In genomic region chr2:12442627-12442928, GRCh38 we compare ENCODE assay signal across 16 cellular contexts.
DNase-seq lines count a peak whose midpoint lies in the region; ATAC-seq and TF ChIP-seq lines count a peak whose summit lies in the region.
"Had no signal": no experiment of that assay in that cellular context is flagged by ENCODE, and none has a peak within 500 bp of the region (broad histone marks: within the 10 kb centered on the region; RNA-seq: fewer than 3 reads in every experiment).

No MANE protein-coding gene starts in this region.

- H2BK5ac ChIP-seq in mesenchymal stem cell (ENCODE audit: low read depth, low read length, poor library complexity, severe bottlenecking), result no peak overlapping the region

- no peak for TF ChIP-seq CTCF in BJ (IDR thresholded peaks at IDR 0.05; ENCODE audit: insufficient read depth, low read depth, low read length)

- H3K4me3 ChIP-seq in BJ (ENCODE audit: low read depth, low read length) (no peak overlapping the region), mesenchymal stem cell (ENCODE audit: insufficient read depth in 1 of 2, low read depth in 1 of 2, low read length in 2 of 2) (no peak overlapping the region)
- H3K4me3 ChIP-seq: BLaER1, breast epithelium, sigmoid colon had no signal

- H3K4me1 Mint-ChIP-seq in activated T-helper 17 cell treated with anti-CD3 and anti-CD28 coated beads, Interleukin-2, amount 50 U/mL, for 72 hours, result peaks cover 23% of the 10 kb centered on the region

- H4K8ac ChIP-seq in mesenchymal stem cell (ENCODE audit: low read length), result no peak overlapping the region

- H3K18ac ChIP-seq in mesenchymal stem cell (ENCODE audit: low read depth in 1 of 2, low read length in 2 of 2), result no peak overlapping the region

- no peak overlapping the region for H3K4me2 ChIP-seq in mesenchymal stem cell (ENCODE audit: low read length, poor library complexity, severe bottlenecking)
- H3K4me2 ChIP-seq: BLaER1 had no signal

- POLR2A ChIA-PET in BJ (lab: Charles Lee), result no interaction called here

- no peak overlapping the region for H3K4ac ChIP-seq in mesenchymal stem cell (ENCODE audit: low read depth in 1 of 2, low read length in 2 of 2)

- H3K27me3 Mint-ChIP-seq in activated T-helper 17 cell treated with anti-CD3 and anti-CD28 coated beads, Interleukin-2, amount 50 U/mL, for 72 hours, result no peaks in the 10 kb centered on the region
- H3K27me3 Mint-ChIP-seq: natural killer cell treated with Interleukin-12 subunit alpha and Interleukin-12 subunit beta and Interleukin-15 and Interleukin-18, amount 100 ng/mL, for 72 hours; stimulated activated naive CD8-positive, alpha-beta T cell treated with anti-CD3 and anti-CD28 coated beads, Interleukin-15, amount 100 ng/mL, for 72 hours had no signal

- DNase-seq in BJ (ENCODE audit: low read depth) (peak; percentile 37), HT1080 (ENCODE audit: low read depth) (peak; percentile 26), mesenchymal stem cell (peak; percentile 90), NCI-H128 (lab: John Stamatoyannopoulos, UW; ENCODE audit: unreplicated experiment) (no peak), NCI-H446 treated with DMSO at 0.1 percent for 48 hours (lab: John Stamatoyannopoulos, UW) (no peak), NCI-H2081 treated with DMSO at 0.1 percent for 48 hours (lab: John Stamatoyannopoulos, UW) (no peak)
- DNase-seq: activated CD4-positive, alpha-beta T cell treated with anti-CD3 and anti-CD28 coated beads for 1 hour; endodermal cell; sigmoid colon; stimulated activated naive CD8-positive, alpha-beta T cell treated with anti-CD3 and anti-CD28 coated beads, Interleukin-15, amount 100 ng/mL, for 72 hours had no signal

- CTCF ChIA-PET in BJ (lab: Yijun Ruan, JAX), result interaction anchor here (0.6 to 1.9 kb wide), 2 partner anchors 9 to 71 kb away, joined by 3 to 6 read pairs; no protein-coding TSS in a partner anchor

- WGBS in mesenchymal stem cell, result 57% methylated on average over 1 of the region's 1 CpG

- H3K9me3 ChIP-seq in mesenchymal stem cell (ENCODE audit: control insufficient read depth, low read length), result no peaks in the 10 kb centered on the region
- H3K9me3 ChIP-seq: breast epithelium, sigmoid colon had no signal

- no peak overlapping the region for H2BK15ac ChIP-seq in mesenchymal stem cell (ENCODE audit: low read depth, poor library complexity, severe bottlenecking)

- no peak overlapping the region for H2BK120ac ChIP-seq in mesenchymal stem cell (ENCODE audit: low read depth, low read length)

- H2AFZ ChIP-seq in mesenchymal stem cell (ENCODE audit: low read depth, low read length), result no peak overlapping the region

- H3K27ac Mint-ChIP-seq in activated T-helper 17 cell treated with anti-CD3 and anti-CD28 coated beads, Interleukin-2, amount 50 U/mL, for 72 hours, result peak overlapping the region; percentile 89
- H3K27ac Mint-ChIP-seq: endodermal cell; natural killer cell treated with Interleukin-12 subunit alpha and Interleukin-12 subunit beta and Interleukin-15 and Interleukin-18, amount 100 ng/mL, for 72 hours had no signal

- H3K79me1 ChIP-seq in mesenchymal stem cell (replicated peaks; ENCODE audit: low read length, poor library complexity, severe bottlenecking), result no peaks in the 10 kb centered on the region

- peak; percentile 94 for ATAC-seq in activated T-helper 17 cell treated with anti-CD3 and anti-CD28 coated beads, Interleukin-2, amount 50 U/mL, for 72 hours (replicated peaks)
- ATAC-seq in HG02981 (IDR thresholded peaks at IDR 0.05; ENCODE audit: unreplicated experiment), result no peak
- ATAC-seq: left lobe of liver; stimulated activated naive CD8-positive, alpha-beta T cell treated with anti-CD3 and anti-CD28 coated beads, Interleukin-15, amount 100 ng/mL, for 72 hours had no signal

- peaks cover 5% of the 10 kb centered on the region for H3K4me1 ChIP-seq in mesenchymal stem cell (ENCODE audit: control insufficient read depth, insufficient read depth, low read depth, low read length)
- H3K4me1 ChIP-seq: BLaER1, breast epithelium had no signal

- H3K4me3 Mint-ChIP-seq in activated T-helper 17 cell treated with anti-CD3 and anti-CD28 coated beads, Interleukin-2, amount 50 U/mL, for 72 hours, result peak overlapping the region; percentile 52
- H3K4me3 Mint-ChIP-seq: endodermal cell; natural killer cell treated with Interleukin-12 subunit alpha and Interleukin-12 subunit beta and Interleukin-15 and Interleukin-18, amount 100 ng/mL, for 72 hours; stimulated activated naive CD8-positive, alpha-beta T cell treated with anti-CD3 and anti-CD28 coated beads, Interleukin-15, amount 100 ng/mL, for 72 hours had no signal

- H3K27me3 ChIP-seq in BJ (ENCODE audit: control insufficient read depth, insufficient read depth, low read length) (no peaks in the 10 kb centered on the region), mesenchymal stem cell (ENCODE audit: control insufficient read depth in 1 of 2, insufficient read depth in 1 of 2, low read length in 2 of 2) (no peaks in the 10 kb centered on the region)
- H3K27me3 ChIP-seq: BLaER1, breast epithelium, sigmoid colon had no signal

- H3K36me3 ChIP-seq in BJ (ENCODE audit: control insufficient read depth, insufficient read depth, low read length) (no peaks in the 10 kb centered on the region), mesenchymal stem cell (ENCODE audit: control insufficient read depth in 1 of 2, insufficient read depth in 2 of 2, low read depth in 1 of 2, low read length in 2 of 2) (no peaks in the 10 kb centered on the region)
- H3K36me3 ChIP-seq: BLaER1, breast epithelium, sigmoid colon had no signal

- H3K23ac ChIP-seq in mesenchymal stem cell (ENCODE audit: low read length in 2 of 2), result no peak overlapping the region

- no peak overlapping the region for H2AK5ac ChIP-seq in mesenchymal stem cell (ENCODE audit: low read length, severe bottlenecking)

- no peaks in the 10 kb centered on the region for H3K36me3 Mint-ChIP-seq in activated T-helper 17 cell treated with anti-CD3 and anti-CD28 coated beads, Interleukin-2, amount 50 U/mL, for 72 hours (ENCODE audit: low read depth)
- H3K36me3 Mint-ChIP-seq: natural killer cell treated with Interleukin-12 subunit alpha and Interleukin-12 subunit beta and Interleukin-15 and Interleukin-18, amount 100 ng/mL, for 72 hours had no signal

- no peak overlapping the region for H3K9ac ChIP-seq in mesenchymal stem cell (ENCODE audit: low read length)
- H3K9ac ChIP-seq: BLaER1 had no signal

- no peak overlapping the region for H3K27ac ChIP-seq in mesenchymal stem cell (ENCODE audit: low read length, poor library complexity, severe bottlenecking)
- H3K27ac ChIP-seq: BLaER1, breast epithelium, sigmoid colon had no signal

- no peaks in the 10 kb centered on the region for H3K9me3 Mint-ChIP-seq in activated T-helper 17 cell treated with anti-CD3 and anti-CD28 coated beads, Interleukin-2, amount 50 U/mL, for 72 hours
- H3K9me3 Mint-ChIP-seq: endodermal cell; natural killer cell treated with Interleukin-12 subunit alpha and Interleukin-12 subunit beta and Interleukin-15 and Interleukin-18, amount 100 ng/mL, for 72 hours; stimulated activated naive CD8-positive, alpha-beta T cell treated with anti-CD3 and anti-CD28 coated beads, Interleukin-15, amount 100 ng/mL, for 72 hours had no signal

- H4K91ac ChIP-seq in mesenchymal stem cell (ENCODE audit: low read length), result no peak overlapping the region

- H3K14ac ChIP-seq in mesenchymal stem cell (ENCODE audit: low read length in 2 of 2), result no peak overlapping the region

- H2BK12ac ChIP-seq in mesenchymal stem cell (ENCODE audit: low read length in 2 of 2), result peak overlapping the region in 1 of 2 experiments; percentile 23

Comparison
In these comparisons a context has a peak if more than half of its experiments do, and no peak if none do; other contexts are left out.
1. DNase-seq: peak in BJ (single experiment), HT1080 (single experiment) and mesenchymal stem cell (single experiment); none in NCI-H128 (single experiment), NCI-H446 treated with DMSO at 0.1 percent for 48 hours (single experiment) and NCI-H2081 treated with DMSO at 0.1 percent for 48 hours (single experiment).